In genomic region chr3:47495111-47495510, GRCh38 we compare ENCODE assay signal across 30 cellular contexts.
"Had no signal": no experiment of that assay in that cellular context is flagged by ENCODE, and none has a peak within 500 bp of the region (broad histone marks: within the 10 kb centered on the region; RNA-seq: fewer than 3 reads in every experiment).

No MANE protein-coding gene starts in this region.

- H3K4me1 ChIP-seq: ascending aorta, breast epithelium, colonic mucosa, esophagus muscularis mucosa, foreskin keratinocyte, gastrocnemius medialis, heart left ventricle had no signal

- ATAC-seq: activated CD4-positive, alpha-beta T cell treated with anti-CD3 and anti-CD28 coated beads for 36 hours; activated CD8-positive, alpha-beta memory T cell treated with anti-CD3 and anti-CD28 coated beads, Interleukin-2, amount 10 ng/mL, durations not matched to agents 7 days and 5 days; activated naive CD4-positive, alpha-beta T cell treated with anti-CD3 and anti-CD28 coated beads, Interleukin-2, amount 50 U/mL, for 72 hours; foreskin keratinocyte; gastrocnemius medialis; heart left ventricle; T-helper 17 cell had no signal

- H3K36me3 ChIP-seq: colonic mucosa had no signal

- H3K9me3 ChIP-seq: ascending aorta, breast epithelium, colonic mucosa, esophagus muscularis mucosa, gastrocnemius medialis, heart left ventricle had no signal

- H3K27me3 ChIP-seq: ascending aorta, breast epithelium, cardiac muscle cell, colonic mucosa, esophagus muscularis mucosa, foreskin keratinocyte, gastrocnemius medialis, heart left ventricle had no signal

- H3K4me3 ChIP-seq: ascending aorta, breast epithelium, cardiac muscle cell, colonic mucosa, esophagus muscularis mucosa, gastrocnemius medialis, heart left ventricle had no signal

- H3K27ac ChIP-seq: ascending aorta, breast epithelium, cardiac muscle cell, colonic mucosa, esophagus muscularis mucosa, foreskin keratinocyte, gastrocnemius medialis, heart left ventricle had no signal

- DNase-seq: activated CD4-positive, alpha-beta memory T cell treated with anti-CD3 and anti-CD28 coated beads for 36 hours; activated CD4-positive, alpha-beta T cell treated with anti-CD3 and anti-CD28 coated beads for 36 hours; activated CD4-positive, alpha-beta T cell treated with anti-CD3 and anti-CD28 coated beads, Interleukin-2, amount 10 ng/mL, durations not matched to agents 24 days and 14 days; activated CD4-positive, CD25-positive, alpha-beta regulatory T cell; activated CD4-positive, CD25-positive, alpha-beta regulatory T cell treated with anti-CD3 and anti-CD28 coated beads, Interleukin-2, amount 50 U/mL, for 72 hours; activated CD8-positive, alpha-beta memory T cell treated with anti-CD3 and anti-CD28 coated beads, Interleukin-2, amount 10 ng/mL, durations not matched to agents 7 days and 5 days; activated CD8-positive, alpha-beta memory T cell treated with anti-CD3 and anti-CD28 coated beads, Interleukin-2, amount 50 U/mL, for 4 hours; activated CD8-positive, alpha-beta T cell treated with anti-CD3 and anti-CD28 coated beads, Interleukin-2, amount 10 ng/mL, durations not matched to agents 7 days and 5 days; activated gamma-delta T cell; activated naive CD4-positive, alpha-beta T cell; activated naive CD4-positive, alpha-beta T cell treated with anti-CD3 and anti-CD28 coated beads, Interleukin-2, amount 10 ng/mL, durations not matched to agents 7 days and 5 days; activated naive CD8-positive, alpha-beta T cell treated with anti-CD3 and anti-CD28 coated beads, Interleukin-2, amount 10 ng/mL, durations not matched to agents 7 days and 5 days; activated T-cell treated with anti-CD3 and anti-CD28 coated beads, Interleukin-2, amount 50 U/mL, for 1 hour; activated T-cell treated with anti-CD3 and anti-CD28 coated beads, Interleukin-2, amount 50 U/mL, for 48 hours; central memory CD4-positive, alpha-beta T cell; colonic mucosa; effector CD8-positive, alpha-beta T cell; endodermal cell; foreskin keratinocyte; gastrocnemius medialis; glutamatergic neuron; heart left ventricle; T-helper 1 cell; T-helper 17 cell; T1000 had no signal
